8 cellular contexts compared by ENCODE assay signal in the genomic region with DNA sequence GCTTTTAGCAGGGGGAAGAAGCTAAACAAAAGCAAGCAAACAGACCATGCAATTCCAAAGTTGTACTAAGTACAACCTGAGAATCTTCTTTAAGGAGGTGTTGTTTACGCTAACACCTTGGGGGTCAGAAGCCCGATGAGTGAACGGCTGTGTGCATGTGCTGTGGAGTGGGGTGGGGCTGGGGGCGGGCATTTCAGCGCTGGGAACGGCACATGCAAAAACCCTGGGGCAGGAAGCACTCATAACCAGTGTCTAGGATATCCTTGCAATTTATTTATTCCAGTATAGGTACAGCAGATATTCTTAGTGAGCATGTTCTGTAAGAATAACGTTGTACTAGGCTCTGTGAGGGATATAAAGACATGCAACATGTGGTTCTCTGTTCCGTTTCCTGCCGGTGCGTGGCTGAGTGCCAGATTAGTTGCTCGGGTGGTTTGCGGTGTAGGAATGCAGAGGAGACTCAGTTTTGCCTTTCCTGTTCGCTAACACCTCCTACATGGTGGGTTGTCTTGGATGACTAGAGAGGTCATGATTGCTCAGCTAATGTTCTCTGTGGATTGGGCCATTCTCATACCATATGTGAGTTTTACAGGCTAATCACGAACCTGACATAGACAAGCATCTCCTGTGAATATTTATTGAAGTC.
A peak's percentile ranks its signal among the peaks of the same experiment; 100 is the strongest.
DNase-seq lines count a peak whose midpoint lies in the region; ATAC-seq and TF ChIP-seq lines count a peak whose summit lies in the region.

No MANE protein-coding gene starts in this region.

- DNase-seq in ELR (ENCODE audit: low read depth) (peak; percentile 94), HEK293T (ENCODE audit: extremely low spot score) (peak; percentile 32), NOMO-1 treated with DMSO at 0.1 percent for 48 hours (lab: John Stamatoyannopoulos, UW; ENCODE audit: unreplicated experiment) (peak; percentile 91), activated T-cell treated with anti-CD3 and anti-CD28 coated beads for 1 hour (ENCODE audit: low read depth) (peak; percentile 78), fibroblast of peridontal ligament (ENCODE audit: extremely low read depth) (peak; percentile 59), NCI-H146 treated with DMSO at 0.1 percent for 48 hours (lab: John Stamatoyannopoulos, UW; ENCODE audit: unreplicated experiment) (no peak)
- DNase-seq in stimulated activated CD4-positive, alpha-beta T cell treated with anti-CD3 and anti-CD28 coated beads, Interleukin-1b, Interleukin-23, amount 100 ng/mL, for 48 hours: peak; percentile 94

- POLR2A ChIA-PET in HEK293T (lab: Yijun Ruan, JAX): no interaction called here

- ATAC-seq in HG02973 (IDR thresholded peaks at IDR 0.05; ENCODE audit: unreplicated experiment): no peak

- CTCF ChIA-PET in HEK293T (lab: Yijun Ruan, JAX): no interaction called here

TF ChIP-seq in HEK293T, 16 proteins besides CTCF, POLR2A, EP300 and RAD21:
- TF ChIP-seq FOXM1 (IDR thresholded peaks at IDR 0.05; ENCODE audit: borderline replicate concordance) (no peak), NFRKB (IDR thresholded peaks at IDR 0.05) (no peak), ARNT (IDR thresholded peaks at IDR 0.05) (no peak), HDGF (IDR thresholded peaks at IDR 0.05; ENCODE audit: borderline replicate concordance) (no peak), ELF4 (IDR thresholded peaks at IDR 0.05) (no peak), SP1 (IDR thresholded peaks at IDR 0.05) (no peak), FOXK2 (IDR thresholded peaks at IDR 0.05) (no peak), TARDBP (IDR thresholded peaks at IDR 0.05) (no peak), L3MBTL2 (conservative IDR thresholded peaks at IDR 0.05) (no peak), CTBP1 (IDR thresholded peaks at IDR 0.05; ENCODE audit: borderline replicate concordance) (no peak), ZNF384 (IDR thresholded peaks at IDR 0.05) (no peak), BHLHE40 (IDR thresholded peaks at IDR 0.05; ENCODE audit: borderline replicate concordance) (no peak), FOXA1 (IDR thresholded peaks at IDR 0.05) (no peak), LEF1 (IDR thresholded peaks at IDR 0.05; ENCODE audit: borderline replicate concordance) (no peak), SUZ12 (IDR thresholded peaks at IDR 0.05) (no peak)
- TF ChIP-seq, protein P1, sequence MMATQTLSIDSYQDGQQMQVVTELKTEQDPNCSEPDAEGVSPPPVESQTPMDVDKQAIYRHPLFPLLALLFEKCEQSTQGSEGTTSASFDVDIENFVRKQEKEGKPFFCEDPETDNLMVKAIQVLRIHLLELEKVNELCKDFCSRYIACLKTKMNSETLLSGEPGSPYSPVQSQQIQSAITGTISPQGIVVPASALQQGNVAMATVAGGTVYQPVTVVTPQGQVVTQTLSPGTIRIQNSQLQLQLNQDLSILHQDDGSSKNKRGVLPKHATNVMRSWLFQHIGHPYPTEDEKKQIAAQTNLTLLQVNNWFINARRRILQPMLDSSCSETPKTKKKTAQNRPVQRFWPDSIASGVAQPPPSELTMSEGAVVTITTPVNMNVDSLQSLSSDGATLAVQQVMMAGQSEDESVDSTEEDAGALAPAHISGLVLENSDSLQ (IDR thresholded peaks at IDR 0.05): no peak
